ENCODE assay signal across 26 cellular contexts in genomic region chr3:31081031-31081662, GRCh38.
"Had no signal": no experiment of that assay in that cellular context is flagged by ENCODE, and none has a peak within 500 bp of the region (broad histone marks: within the 10 kb centered on the region; RNA-seq: fewer than 3 reads in every experiment).

No MANE protein-coding gene starts in this region.

- H3K36me3 ChIP-seq: heart right ventricle, right lobe of liver, thyroid gland had no signal

- H3K9me3 Mint-ChIP-seq: effector memory CD8-positive, alpha-beta T cell; naive thymus-derived CD8-positive, alpha-beta T cell; nephron progenitor cell; stimulated activated naive CD8-positive, alpha-beta T cell treated with anti-CD3 and anti-CD28 coated beads, Interleukin-15, amount 100 ng/mL, for 72 hours had no signal

- H3K36me3 Mint-ChIP-seq: naive thymus-derived CD8-positive, alpha-beta T cell had no signal

- H3K27me3 ChIP-seq: heart right ventricle, right lobe of liver, thyroid gland had no signal

- H3K27ac ChIP-seq: coronary artery, heart right ventricle, psoas muscle, right lobe of liver, thyroid gland had no signal

- H3K27ac Mint-ChIP-seq: effector memory CD8-positive, alpha-beta T cell; naive thymus-derived CD8-positive, alpha-beta T cell; nephron progenitor cell; stimulated activated naive CD8-positive, alpha-beta T cell treated with anti-CD3 and anti-CD28 coated beads, Interleukin-15, amount 100 ng/mL, for 72 hours had no signal

- H3K27me3 Mint-ChIP-seq: naive thymus-derived CD8-positive, alpha-beta T cell had no signal

- H3K4me3 ChIP-seq: coronary artery, heart right ventricle, psoas muscle, right lobe of liver, smooth muscle cell, thyroid gland had no signal

- ATAC-seq: effector memory CD8-positive, alpha-beta T cell; naive thymus-derived CD8-positive, alpha-beta T cell; psoas muscle; right lobe of liver; stimulated activated naive CD8-positive, alpha-beta T cell treated with anti-CD3 and anti-CD28 coated beads, Interleukin-15, amount 100 ng/mL, for 72 hours had no signal

- H3K4me1 Mint-ChIP-seq: nephron progenitor cell had no signal

- H3K4me1 ChIP-seq: heart right ventricle, psoas muscle, right lobe of liver, thyroid gland had no signal

- DNase-seq: dermis blood vessel endothelial cell; effector memory CD8-positive, alpha-beta T cell; foreskin melanocyte; glutamatergic neuron; heart right ventricle; hippocampal formation; left cardiac atrium; mesenchymal stem cell; midbrain; naive thymus-derived CD8-positive, alpha-beta T cell; nephron progenitor cell; nucleus accumbens; posterior cingulate gyrus; psoas muscle; retina; right lobe of liver; stimulated activated CD4-positive, alpha-beta T cell treated with anti-CD3 and anti-CD28 coated beads, Interleukin-12 subunit alpha, Interleukin-12 subunit beta, amount 100 ng/mL, for 4 hours; stimulated activated CD4-positive, alpha-beta T cell treated with anti-CD3 and anti-CD28 coated beads, Interleukin-1b, Interleukin-23, amount 100 ng/mL, for 48 hours; stimulated activated CD4-positive, alpha-beta T cell treated with anti-CD3 and anti-CD28 coated beads, Interleukin-4, amount 100 ng/mL, for 1 hour; stimulated activated CD8-positive, alpha-beta memory T cell treated with anti-CD3 and anti-CD28 coated beads, Interleukin-4, amount 100 ng/mL, for 48 hours; stimulated activated naive CD4-positive, alpha-beta T cell; stimulated activated naive CD8-positive, alpha-beta T cell treated with anti-CD3 and anti-CD28 coated beads, Interleukin-15, amount 100 ng/mL, for 72 hours; thyroid gland; trophoblast cell had no signal

- H3K9me3 ChIP-seq: heart right ventricle, psoas muscle, right lobe of liver, thyroid gland had no signal

- H3K4me3 Mint-ChIP-seq: effector memory CD8-positive, alpha-beta T cell; naive thymus-derived CD8-positive, alpha-beta T cell; nephron progenitor cell; stimulated activated naive CD8-positive, alpha-beta T cell treated with anti-CD3 and anti-CD28 coated beads, Interleukin-15, amount 100 ng/mL, for 72 hours had no signal
